ENCODE assay signal across 1 cellular context in the genomic region with DNA sequence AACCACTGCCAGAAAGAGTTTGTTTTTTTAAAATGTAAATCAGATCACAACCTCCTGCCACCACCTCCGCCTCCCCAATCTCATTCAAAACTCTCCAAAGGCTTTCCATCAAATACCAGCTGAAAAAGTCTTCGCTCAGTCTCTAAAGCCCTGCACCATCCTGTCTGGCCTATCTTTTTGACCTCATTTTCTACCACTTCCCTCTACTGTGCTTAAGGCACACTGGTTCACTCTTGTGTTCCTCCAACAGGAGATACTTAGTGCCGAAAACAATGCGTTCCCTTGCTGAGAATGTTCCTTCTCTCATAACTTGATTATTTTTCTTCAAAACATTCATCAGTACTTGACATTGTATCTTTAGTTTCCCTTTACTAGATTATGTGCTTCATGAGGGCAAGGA.
TF ChIP-seq lines count a peak whose summit lies in the region.

No MANE protein-coding gene starts in this region.

TF ChIP-seq in H1, 55 proteins besides CTCF, POLR2A, EP300 and RAD21:
- TF ChIP-seq POU5F1 (IDR thresholded peaks at IDR 0.05; ENCODE audit: low read depth, low read length) (no peak), CBX5 (IDR thresholded peaks at IDR 0.05; ENCODE audit: low read depth, low read length) (no peak), HDAC2 (IDR thresholded peaks at IDR 0.05; ENCODE audit: borderline replicate concordance in 1 of 2, low read depth in 2 of 2, low read length in 2 of 2) (no peak), SRF (IDR thresholded peaks at IDR 0.05; ENCODE audit: low read depth, low read length) (no peak), JUND (IDR thresholded peaks at IDR 0.05; ENCODE audit: low read length) (no peak), KDM5A (IDR thresholded peaks at IDR 0.05; ENCODE audit: low read length) (no peak), CHD2 (IDR thresholded peaks at IDR 0.05; ENCODE audit: low read length) (no peak), SP2 (IDR thresholded peaks at IDR 0.05; ENCODE audit: low read length) (no peak), BCL11A (IDR thresholded peaks at IDR 0.05; ENCODE audit: low read depth in 2 of 2, low read length in 2 of 2) (no peak), CHD1 (IDR thresholded peaks at IDR 0.05; ENCODE audit: low read depth, low read length) (no peak), ASH2L (IDR thresholded peaks at IDR 0.05; ENCODE audit: low read length) (no peak), BACH1 (IDR thresholded peaks at IDR 0.05; ENCODE audit: low read length) (no peak), ZNF274 (IDR thresholded peaks at IDR 0.05; ENCODE audit: borderline replicate concordance, extremely low read depth, low read length) (no peak), RBBP5 (IDR thresholded peaks at IDR 0.05; ENCODE audit: borderline replicate concordance, low read depth, low read length) (no peak), TAF1 (IDR thresholded peaks at IDR 0.05; ENCODE audit: low read depth, low read length) (no peak)
- TF ChIP-seq, protein P1, sequence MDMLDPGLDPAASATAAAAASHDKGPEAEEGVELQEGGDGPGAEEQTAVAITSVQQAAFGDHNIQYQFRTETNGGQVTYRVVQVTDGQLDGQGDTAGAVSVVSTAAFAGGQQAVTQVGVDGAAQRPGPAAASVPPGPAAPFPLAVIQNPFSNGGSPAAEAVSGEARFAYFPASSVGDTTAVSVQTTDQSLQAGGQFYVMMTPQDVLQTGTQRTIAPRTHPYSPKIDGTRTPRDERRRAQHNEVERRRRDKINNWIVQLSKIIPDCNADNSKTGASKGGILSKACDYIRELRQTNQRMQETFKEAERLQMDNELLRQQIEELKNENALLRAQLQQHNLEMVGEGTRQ (IDR thresholded peaks at IDR 0.05; ENCODE audit: low read length): no peak
- TF ChIP-seq, protein P2, sequence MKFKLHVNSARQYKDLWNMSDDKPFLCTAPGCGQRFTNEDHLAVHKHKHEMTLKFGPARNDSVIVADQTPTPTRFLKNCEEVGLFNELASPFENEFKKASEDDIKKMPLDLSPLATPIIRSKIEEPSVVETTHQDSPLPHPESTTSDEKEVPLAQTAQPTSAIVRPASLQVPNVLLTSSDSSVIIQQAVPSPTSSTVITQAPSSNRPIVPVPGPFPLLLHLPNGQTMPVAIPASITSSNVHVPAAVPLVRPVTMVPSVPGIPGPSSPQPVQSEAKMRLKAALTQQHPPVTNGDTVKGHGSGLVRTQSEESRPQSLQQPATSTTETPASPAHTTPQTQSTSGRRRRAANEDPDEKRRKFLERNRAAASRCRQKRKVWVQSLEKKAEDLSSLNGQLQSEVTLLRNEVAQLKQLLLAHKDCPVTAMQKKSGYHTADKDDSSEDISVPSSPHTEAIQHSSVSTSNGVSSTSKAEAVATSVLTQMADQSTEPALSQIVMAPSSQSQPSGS (IDR thresholded peaks at IDR 0.05; ENCODE audit: low read length): no peak
- TF ChIP-seq, protein P3, sequence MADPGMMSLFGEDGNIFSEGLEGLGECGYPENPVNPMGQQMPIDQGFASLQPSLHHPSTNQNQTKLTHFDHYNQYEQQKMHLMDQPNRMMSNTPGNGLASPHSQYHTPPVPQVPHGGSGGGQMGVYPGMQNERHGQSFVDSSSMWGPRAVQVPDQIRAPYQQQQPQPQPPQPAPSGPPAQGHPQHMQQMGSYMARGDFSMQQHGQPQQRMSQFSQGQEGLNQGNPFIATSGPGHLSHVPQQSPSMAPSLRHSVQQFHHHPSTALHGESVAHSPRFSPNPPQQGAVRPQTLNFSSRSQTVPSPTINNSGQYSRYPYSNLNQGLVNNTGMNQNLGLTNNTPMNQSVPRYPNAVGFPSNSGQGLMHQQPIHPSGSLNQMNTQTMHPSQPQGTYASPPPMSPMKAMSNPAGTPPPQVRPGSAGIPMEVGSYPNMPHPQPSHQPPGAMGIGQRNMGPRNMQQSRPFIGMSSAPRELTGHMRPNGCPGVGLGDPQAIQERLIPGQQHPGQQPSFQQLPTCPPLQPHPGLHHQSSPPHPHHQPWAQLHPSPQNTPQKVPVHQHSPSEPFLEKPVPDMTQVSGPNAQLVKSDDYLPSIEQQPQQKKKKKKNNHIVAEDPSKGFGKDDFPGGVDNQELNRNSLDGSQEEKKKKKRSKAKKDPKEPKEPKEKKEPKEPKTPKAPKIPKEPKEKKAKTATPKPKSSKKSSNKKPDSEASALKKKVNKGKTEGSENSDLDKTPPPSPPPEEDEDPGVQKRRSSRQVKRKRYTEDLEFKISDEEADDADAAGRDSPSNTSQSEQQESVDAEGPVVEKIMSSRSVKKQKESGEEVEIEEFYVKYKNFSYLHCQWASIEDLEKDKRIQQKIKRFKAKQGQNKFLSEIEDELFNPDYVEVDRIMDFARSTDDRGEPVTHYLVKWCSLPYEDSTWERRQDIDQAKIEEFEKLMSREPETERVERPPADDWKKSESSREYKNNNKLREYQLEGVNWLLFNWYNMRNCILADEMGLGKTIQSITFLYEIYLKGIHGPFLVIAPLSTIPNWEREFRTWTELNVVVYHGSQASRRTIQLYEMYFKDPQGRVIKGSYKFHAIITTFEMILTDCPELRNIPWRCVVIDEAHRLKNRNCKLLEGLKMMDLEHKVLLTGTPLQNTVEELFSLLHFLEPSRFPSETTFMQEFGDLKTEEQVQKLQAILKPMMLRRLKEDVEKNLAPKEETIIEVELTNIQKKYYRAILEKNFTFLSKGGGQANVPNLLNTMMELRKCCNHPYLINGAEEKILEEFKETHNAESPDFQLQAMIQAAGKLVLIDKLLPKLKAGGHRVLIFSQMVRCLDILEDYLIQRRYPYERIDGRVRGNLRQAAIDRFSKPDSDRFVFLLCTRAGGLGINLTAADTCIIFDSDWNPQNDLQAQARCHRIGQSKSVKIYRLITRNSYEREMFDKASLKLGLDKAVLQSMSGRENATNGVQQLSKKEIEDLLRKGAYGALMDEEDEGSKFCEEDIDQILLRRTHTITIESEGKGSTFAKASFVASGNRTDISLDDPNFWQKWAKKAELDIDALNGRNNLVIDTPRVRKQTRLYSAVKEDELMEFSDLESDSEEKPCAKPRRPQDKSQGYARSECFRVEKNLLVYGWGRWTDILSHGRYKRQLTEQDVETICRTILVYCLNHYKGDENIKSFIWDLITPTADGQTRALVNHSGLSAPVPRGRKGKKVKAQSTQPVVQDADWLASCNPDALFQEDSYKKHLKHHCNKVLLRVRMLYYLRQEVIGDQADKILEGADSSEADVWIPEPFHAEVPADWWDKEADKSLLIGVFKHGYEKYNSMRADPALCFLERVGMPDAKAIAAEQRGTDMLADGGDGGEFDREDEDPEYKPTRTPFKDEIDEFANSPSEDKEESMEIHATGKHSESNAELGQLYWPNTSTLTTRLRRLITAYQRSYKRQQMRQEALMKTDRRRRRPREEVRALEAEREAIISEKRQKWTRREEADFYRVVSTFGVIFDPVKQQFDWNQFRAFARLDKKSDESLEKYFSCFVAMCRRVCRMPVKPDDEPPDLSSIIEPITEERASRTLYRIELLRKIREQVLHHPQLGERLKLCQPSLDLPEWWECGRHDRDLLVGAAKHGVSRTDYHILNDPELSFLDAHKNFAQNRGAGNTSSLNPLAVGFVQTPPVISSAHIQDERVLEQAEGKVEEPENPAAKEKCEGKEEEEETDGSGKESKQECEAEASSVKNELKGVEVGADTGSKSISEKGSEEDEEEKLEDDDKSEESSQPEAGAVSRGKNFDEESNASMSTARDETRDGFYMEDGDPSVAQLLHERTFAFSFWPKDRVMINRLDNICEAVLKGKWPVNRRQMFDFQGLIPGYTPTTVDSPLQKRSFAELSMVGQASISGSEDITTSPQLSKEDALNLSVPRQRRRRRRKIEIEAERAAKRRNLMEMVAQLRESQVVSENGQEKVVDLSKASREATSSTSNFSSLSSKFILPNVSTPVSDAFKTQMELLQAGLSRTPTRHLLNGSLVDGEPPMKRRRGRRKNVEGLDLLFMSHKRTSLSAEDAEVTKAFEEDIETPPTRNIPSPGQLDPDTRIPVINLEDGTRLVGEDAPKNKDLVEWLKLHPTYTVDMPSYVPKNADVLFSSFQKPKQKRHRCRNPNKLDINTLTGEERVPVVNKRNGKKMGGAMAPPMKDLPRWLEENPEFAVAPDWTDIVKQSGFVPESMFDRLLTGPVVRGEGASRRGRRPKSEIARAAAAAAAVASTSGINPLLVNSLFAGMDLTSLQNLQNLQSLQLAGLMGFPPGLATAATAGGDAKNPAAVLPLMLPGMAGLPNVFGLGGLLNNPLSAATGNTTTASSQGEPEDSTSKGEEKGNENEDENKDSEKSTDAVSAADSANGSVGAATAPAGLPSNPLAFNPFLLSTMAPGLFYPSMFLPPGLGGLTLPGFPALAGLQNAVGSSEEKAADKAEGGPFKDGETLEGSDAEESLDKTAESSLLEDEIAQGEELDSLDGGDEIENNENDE (IDR thresholded peaks at IDR 0.05; ENCODE audit: insufficient replicate concordance, low read length): no peak
TF ChIP-seq in H1: peak in this region for 0.
